ENCODE assay signal across 1 cellular context in the genomic region with DNA sequence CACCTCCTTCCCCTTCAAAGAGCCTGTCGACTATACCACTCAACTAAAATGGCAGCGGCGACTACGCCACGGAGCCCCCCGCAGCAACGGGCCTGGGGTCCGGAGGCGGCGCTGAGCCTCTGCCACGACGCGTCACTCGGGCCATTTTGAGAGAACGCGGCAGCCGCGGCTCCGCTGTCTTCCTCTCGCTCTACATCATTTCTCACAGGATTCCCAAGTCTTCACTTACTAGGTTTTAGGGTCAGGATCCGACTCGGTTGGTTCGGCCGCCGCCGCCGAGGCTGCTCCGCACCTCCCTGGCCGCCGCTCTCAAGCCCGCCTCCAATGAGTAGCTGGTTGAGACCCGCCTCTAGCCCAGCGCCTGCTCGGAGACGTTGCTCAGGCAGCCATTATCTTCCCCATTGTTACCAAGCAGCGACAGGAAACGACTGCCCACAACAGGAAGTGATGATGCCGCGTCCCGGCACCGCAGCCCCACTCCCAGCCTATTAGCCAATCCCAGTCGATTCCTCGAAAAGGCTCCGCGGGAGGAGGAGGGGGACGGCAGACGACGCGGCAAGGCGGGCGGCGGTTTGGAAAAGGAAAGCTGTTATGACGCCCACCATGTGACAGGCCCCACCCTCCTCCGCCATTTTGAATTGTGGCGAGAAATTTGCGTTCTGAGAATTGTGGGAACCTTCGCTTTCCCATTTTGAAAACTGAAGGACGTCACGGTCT.
TF ChIP-seq lines count a peak whose summit lies in the region.

A gene with protein sequence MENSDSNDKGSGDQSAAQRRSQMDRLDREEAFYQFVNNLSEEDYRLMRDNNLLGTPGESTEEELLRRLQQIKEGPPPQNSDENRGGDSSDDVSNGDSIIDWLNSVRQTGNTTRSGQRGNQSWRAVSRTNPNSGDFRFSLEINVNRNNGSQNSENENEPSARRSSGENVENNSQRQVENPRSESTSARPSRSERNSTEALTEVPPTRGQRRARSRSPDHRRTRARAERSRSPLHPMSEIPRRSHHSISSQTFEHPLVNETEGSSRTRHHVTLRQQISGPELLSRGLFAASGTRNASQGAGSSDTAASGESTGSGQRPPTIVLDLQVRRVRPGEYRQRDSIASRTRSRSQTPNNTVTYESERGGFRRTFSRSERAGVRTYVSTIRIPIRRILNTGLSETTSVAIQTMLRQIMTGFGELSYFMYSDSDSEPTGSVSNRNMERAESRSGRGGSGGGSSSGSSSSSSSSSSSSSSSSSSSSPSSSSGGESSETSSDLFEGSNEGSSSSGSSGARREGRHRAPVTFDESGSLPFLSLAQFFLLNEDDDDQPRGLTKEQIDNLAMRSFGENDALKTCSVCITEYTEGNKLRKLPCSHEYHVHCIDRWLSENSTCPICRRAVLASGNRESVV (minus strand): TSS at position 432 of the 717 bp plus-strand sequence. CDS start 18,647 bp downstream, outside the sequence.

TF ChIP-seq in HepG2, 621 proteins besides CTCF, POLR2A, EP300 and RAD21 (continued from another document and continues in another):
- TF ChIP-seq, protein P1, sequence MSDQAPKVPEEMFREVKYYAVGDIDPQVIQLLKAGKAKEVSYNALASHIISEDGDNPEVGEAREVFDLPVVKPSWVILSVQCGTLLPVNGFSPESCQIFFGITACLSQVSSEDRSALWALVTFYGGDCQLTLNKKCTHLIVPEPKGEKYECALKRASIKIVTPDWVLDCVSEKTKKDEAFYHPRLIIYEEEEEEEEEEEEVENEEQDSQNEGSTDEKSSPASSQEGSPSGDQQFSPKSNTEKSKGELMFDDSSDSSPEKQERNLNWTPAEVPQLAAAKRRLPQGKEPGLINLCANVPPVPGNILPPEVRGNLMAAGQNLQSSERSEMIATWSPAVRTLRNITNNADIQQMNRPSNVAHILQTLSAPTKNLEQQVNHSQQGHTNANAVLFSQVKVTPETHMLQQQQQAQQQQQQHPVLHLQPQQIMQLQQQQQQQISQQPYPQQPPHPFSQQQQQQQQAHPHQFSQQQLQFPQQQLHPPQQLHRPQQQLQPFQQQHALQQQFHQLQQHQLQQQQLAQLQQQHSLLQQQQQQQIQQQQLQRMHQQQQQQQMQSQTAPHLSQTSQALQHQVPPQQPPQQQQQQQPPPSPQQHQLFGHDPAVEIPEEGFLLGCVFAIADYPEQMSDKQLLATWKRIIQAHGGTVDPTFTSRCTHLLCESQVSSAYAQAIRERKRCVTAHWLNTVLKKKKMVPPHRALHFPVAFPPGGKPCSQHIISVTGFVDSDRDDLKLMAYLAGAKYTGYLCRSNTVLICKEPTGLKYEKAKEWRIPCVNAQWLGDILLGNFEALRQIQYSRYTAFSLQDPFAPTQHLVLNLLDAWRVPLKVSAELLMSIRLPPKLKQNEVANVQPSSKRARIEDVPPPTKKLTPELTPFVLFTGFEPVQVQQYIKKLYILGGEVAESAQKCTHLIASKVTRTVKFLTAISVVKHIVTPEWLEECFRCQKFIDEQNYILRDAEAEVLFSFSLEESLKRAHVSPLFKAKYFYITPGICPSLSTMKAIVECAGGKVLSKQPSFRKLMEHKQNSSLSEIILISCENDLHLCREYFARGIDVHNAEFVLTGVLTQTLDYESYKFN (CRISPR knock-in tag; conservative IDR thresholded peaks at IDR 0.05), result no peak
- TF ChIP-seq TBL1XR1 (IDR thresholded peaks at IDR 0.05; ENCODE audit: borderline replicate concordance, low read length, partially characterized antibody) (no peak), SOX13 (IDR thresholded peaks at IDR 0.05) (no peak), SOX13 (CRISPR knock-in tag; conservative IDR thresholded peaks at IDR 0.05 in 1 of 2, IDR thresholded peaks at IDR 0.05 in 1 of 2) (no peak), SRSF1 (optimal IDR thresholded peaks at IDR 0.05; ENCODE audit: low read depth, low read length) (no peak), ZFP36L2 (CRISPR knock-in tag; IDR thresholded peaks at IDR 0.05) (no peak), ZMAT3 (CRISPR knock-in tag; conservative IDR thresholded peaks at IDR 0.05) (peak; percentile 48; the same call in 1 of the 2 replicates), JDP2 (CRISPR knock-in tag; IDR thresholded peaks at IDR 0.05; ENCODE audit: borderline replicate concordance) (no peak), ZFP1 (CRISPR knock-in tag; IDR thresholded peaks at IDR 0.05) (no peak), YY1 (IDR thresholded peaks at IDR 0.05; ENCODE audit: insufficient read depth, insufficient replicate concordance, low read depth, low read length) (peak; percentile 90), RBM39 (IDR thresholded peaks at IDR 0.05; ENCODE audit: low read depth, low read length, poor library complexity, severe bottlenecking) (peak; percentile 58), KLF16 (CRISPR knock-in tag; IDR thresholded peaks at IDR 0.05) (0 out of 4 replicates have a peak, but pooled peaks of 1 of the 2 experiments have one; percentile 17), FOXC1 (CRISPR knock-in tag; IDR thresholded peaks at IDR 0.05; ENCODE audit: borderline replicate concordance) (no peak), ZNF329 (CRISPR knock-in tag; IDR thresholded peaks at IDR 0.05; ENCODE audit: low read depth) (no peak), NR2F1 (CRISPR knock-in tag; IDR thresholded peaks at IDR 0.05) (no peak), SOX5 (CRISPR knock-in tag; IDR thresholded peaks at IDR 0.05; ENCODE audit: borderline replicate concordance) (peak; percentile 52; the same call in 1 of the 2 replicates), ZNF317 (CRISPR knock-in tag; IDR thresholded peaks at IDR 0.05) (no peak), PAWR (CRISPR knock-in tag; IDR thresholded peaks at IDR 0.05; ENCODE audit: borderline replicate concordance) (no peak), HOXA9 (CRISPR knock-in tag; IDR thresholded peaks at IDR 0.05; ENCODE audit: borderline replicate concordance) (no peak), NFKB2 (CRISPR knock-in tag; IDR thresholded peaks at IDR 0.05; ENCODE audit: borderline replicate concordance) (no peak), GATA4 (IDR thresholded peaks at IDR 0.05; ENCODE audit: borderline replicate concordance, low read depth) (no peak), CEBPB (IDR thresholded peaks at IDR 0.05; ENCODE audit: borderline replicate concordance, low read depth, low read length) (peak; percentile 49; the same call in 1 of the 2 replicates), KAT8 (CRISPR knock-in tag; IDR thresholded peaks at IDR 0.05) (peak; percentile 77), ZKSCAN5 (CRISPR knock-in tag; IDR thresholded peaks at IDR 0.05) (no peak)
- TF ChIP-seq, protein P2, sequence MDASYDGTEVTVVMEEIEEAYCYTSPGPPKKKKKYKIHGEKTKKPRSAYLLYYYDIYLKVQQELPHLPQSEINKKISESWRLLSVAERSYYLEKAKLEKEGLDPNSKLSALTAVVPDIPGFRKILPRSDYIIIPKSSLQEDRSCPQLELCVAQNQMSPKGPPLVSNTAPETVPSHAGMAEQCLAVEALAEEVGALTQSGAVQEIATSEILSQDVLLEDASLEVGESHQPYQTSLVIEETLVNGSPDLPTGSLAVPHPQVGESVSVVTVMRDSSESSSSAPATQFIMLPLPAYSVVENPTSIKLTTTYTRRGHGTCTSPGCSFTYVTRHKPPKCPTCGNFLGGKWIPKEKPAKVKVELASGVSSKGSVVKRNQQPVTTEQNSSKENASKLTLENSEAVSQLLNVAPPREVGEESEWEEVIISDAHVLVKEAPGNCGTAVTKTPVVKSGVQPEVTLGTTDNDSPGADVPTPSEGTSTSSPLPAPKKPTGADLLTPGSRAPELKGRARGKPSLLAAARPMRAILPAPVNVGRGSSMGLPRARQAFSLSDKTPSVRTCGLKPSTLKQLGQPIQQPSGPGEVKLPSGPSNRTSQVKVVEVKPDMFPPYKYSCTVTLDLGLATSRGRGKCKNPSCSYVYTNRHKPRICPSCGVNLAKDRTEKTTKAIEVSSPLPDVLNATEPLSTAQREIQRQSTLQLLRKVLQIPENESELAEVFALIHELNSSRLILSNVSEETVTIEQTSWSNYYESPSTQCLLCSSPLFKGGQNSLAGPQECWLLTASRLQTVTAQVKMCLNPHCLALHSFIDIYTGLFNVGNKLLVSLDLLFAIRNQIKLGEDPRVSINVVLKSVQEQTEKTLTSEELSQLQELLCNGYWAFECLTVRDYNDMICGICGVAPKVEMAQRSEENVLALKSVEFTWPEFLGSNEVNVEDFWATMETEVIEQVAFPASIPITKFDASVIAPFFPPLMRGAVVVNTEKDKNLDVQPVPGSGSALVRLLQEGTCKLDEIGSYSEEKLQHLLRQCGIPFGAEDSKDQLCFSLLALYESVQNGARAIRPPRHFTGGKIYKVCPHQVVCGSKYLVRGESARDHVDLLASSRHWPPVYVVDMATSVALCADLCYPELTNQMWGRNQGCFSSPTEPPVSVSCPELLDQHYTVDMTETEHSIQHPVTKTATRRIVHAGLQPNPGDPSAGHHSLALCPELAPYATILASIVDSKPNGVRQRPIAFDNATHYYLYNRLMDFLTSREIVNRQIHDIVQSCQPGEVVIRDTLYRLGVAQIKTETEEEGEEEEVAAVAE (CRISPR knock-in tag; IDR thresholded peaks at IDR 0.05; ENCODE audit: borderline replicate concordance), result no peak
- TF ChIP-seq, protein P3, sequence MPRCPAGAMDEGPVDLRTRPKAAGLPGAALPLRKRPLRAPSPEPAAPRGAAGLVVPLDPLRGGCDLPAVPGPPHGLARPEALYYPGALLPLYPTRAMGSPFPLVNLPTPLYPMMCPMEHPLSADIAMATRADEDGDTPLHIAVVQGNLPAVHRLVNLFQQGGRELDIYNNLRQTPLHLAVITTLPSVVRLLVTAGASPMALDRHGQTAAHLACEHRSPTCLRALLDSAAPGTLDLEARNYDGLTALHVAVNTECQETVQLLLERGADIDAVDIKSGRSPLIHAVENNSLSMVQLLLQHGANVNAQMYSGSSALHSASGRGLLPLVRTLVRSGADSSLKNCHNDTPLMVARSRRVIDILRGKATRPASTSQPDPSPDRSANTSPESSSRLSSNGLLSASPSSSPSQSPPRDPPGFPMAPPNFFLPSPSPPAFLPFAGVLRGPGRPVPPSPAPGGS (CRISPR knock-in tag; IDR thresholded peaks at IDR 0.05), result no peak
- TF ChIP-seq, protein P4, sequence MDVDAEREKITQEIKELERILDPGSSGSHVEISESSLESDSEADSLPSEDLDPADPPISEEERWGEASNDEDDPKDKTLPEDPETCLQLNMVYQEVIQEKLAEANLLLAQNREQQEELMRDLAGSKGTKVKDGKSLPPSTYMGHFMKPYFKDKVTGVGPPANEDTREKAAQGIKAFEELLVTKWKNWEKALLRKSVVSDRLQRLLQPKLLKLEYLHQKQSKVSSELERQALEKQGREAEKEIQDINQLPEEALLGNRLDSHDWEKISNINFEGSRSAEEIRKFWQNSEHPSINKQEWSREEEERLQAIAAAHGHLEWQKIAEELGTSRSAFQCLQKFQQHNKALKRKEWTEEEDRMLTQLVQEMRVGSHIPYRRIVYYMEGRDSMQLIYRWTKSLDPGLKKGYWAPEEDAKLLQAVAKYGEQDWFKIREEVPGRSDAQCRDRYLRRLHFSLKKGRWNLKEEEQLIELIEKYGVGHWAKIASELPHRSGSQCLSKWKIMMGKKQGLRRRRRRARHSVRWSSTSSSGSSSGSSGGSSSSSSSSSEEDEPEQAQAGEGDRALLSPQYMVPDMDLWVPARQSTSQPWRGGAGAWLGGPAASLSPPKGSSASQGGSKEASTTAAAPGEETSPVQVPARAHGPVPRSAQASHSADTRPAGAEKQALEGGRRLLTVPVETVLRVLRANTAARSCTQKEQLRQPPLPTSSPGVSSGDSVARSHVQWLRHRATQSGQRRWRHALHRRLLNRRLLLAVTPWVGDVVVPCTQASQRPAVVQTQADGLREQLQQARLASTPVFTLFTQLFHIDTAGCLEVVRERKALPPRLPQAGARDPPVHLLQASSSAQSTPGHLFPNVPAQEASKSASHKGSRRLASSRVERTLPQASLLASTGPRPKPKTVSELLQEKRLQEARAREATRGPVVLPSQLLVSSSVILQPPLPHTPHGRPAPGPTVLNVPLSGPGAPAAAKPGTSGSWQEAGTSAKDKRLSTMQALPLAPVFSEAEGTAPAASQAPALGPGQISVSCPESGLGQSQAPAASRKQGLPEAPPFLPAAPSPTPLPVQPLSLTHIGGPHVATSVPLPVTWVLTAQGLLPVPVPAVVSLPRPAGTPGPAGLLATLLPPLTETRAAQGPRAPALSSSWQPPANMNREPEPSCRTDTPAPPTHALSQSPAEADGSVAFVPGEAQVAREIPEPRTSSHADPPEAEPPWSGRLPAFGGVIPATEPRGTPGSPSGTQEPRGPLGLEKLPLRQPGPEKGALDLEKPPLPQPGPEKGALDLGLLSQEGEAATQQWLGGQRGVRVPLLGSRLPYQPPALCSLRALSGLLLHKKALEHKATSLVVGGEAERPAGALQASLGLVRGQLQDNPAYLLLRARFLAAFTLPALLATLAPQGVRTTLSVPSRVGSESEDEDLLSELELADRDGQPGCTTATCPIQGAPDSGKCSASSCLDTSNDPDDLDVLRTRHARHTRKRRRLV (CRISPR knock-in tag; IDR thresholded peaks at IDR 0.05), result no peak; the same call in 1 of the 2 replicates
- TF ChIP-seq, protein P5, sequence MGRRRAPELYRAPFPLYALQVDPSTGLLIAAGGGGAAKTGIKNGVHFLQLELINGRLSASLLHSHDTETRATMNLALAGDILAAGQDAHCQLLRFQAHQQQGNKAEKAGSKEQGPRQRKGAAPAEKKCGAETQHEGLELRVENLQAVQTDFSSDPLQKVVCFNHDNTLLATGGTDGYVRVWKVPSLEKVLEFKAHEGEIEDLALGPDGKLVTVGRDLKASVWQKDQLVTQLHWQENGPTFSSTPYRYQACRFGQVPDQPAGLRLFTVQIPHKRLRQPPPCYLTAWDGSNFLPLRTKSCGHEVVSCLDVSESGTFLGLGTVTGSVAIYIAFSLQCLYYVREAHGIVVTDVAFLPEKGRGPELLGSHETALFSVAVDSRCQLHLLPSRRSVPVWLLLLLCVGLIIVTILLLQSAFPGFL (CRISPR knock-in tag; IDR thresholded peaks at IDR 0.05), result no peak
- TF ChIP-seq, protein P6, sequence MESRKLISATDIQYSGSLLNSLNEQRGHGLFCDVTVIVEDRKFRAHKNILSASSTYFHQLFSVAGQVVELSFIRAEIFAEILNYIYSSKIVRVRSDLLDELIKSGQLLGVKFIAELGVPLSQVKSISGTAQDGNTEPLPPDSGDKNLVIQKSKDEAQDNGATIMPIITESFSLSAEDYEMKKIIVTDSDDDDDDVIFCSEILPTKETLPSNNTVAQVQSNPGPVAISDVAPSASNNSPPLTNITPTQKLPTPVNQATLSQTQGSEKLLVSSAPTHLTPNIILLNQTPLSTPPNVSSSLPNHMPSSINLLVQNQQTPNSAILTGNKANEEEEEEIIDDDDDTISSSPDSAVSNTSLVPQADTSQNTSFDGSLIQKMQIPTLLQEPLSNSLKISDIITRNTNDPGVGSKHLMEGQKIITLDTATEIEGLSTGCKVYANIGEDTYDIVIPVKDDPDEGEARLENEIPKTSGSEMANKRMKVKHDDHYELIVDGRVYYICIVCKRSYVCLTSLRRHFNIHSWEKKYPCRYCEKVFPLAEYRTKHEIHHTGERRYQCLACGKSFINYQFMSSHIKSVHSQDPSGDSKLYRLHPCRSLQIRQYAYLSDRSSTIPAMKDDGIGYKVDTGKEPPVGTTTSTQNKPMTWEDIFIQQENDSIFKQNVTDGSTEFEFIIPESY (CRISPR knock-in tag; IDR thresholded peaks at IDR 0.05), result no peak
- TF ChIP-seq, protein P7, sequence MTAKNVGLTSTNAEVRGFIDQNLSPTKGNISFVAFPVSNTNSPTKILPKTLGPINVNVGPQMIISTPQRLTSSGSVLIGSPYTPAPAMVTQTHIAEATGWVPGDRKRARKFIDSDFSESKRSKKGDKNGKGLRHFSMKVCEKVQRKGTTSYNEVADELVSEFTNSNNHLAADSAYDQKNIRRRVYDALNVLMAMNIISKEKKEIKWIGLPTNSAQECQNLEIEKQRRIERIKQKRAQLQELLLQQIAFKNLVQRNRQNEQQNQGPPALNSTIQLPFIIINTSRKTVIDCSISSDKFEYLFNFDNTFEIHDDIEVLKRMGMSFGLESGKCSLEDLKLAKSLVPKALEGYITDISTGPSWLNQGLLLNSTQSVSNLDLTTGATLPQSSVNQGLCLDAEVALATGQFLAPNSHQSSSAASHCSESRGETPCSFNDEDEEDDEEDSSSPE (CRISPR knock-in tag; IDR thresholded peaks at IDR 0.05), result peak; percentile 85
